ENCODE assay signal across 8 cellular contexts in the genomic region with DNA sequence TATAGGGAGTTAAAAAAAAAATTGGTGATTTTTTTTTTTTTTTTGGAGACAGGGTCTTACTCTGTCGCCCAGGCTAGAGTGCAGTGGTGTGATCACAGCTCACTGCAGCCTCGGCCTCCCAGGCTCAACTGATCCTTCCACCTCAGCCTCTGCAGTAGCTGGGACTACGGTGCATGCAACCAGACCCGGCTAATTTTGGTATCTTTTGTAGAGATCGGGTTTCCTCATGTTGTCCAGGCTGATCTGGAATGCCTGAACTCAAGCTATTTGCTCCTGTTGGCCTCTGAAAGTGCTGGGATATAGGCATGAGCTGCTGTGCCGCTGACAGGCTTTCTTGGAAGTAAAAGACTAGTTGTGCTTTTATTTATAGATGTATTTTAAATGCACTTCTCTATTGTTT. TPM values are rescaled to one million over a fixed set of nuclear protein-coding genes. Genes with fewer than 3 reads are reported as not detected.
DNase-seq lines count a peak whose midpoint lies in the region; ATAC-seq and TF ChIP-seq lines count a peak whose summit lies in the region.

No MANE protein-coding gene starts in this region.

- peaks cover 61% of the 10 kb centered on the region for H4K20me1 ChIP-seq in Karpas-422 (ENCODE audit: insufficient read depth, low read depth, low read length)

- peak overlapping the region; percentile 53 to 86 (median 74) for H3K4me3 Mint-ChIP-seq in CD4-positive, alpha-beta memory T cell
- H3K4me3 Mint-ChIP-seq in chondrocyte (ENCODE audit: unreplicated experiment) (peak overlapping the region; percentile 45), neural crest cell (peak overlapping the region; percentile 24)

- peaks cover 76% of the 10 kb centered on the region for H3K79me2 ChIP-seq in Karpas-422 (ENCODE audit: low read length)

- intact Hi-C loops in CD4-positive, alpha-beta memory T cell (cut with micrococcal nuclease) = no loop called here

- peak overlapping the region; percentile 12 for H3K4me2 ChIP-seq in Karpas-422 (ENCODE audit: low read depth, low read length, poor library complexity, severe bottlenecking)

- H3K27ac ChIP-seq in CD4-positive, alpha-beta memory T cell (ENCODE audit: low read depth, low read length) = peak overlapping the region; percentile 39
- 0 out of 2 replicates have a peak overlapping the region, but pooled peaks have one; percentile 18 for H3K27ac ChIP-seq in Karpas-422 (ENCODE audit: low read length)

- H3K27me3 Mint-ChIP-seq in CD4-positive, alpha-beta memory T cell = no peaks in the 10 kb centered on the region
- no peaks in the 10 kb centered on the region for H3K27me3 Mint-ChIP-seq in chondrocyte (ENCODE audit: low read depth)
- H3K27me3 Mint-ChIP-seq in neural crest cell (ENCODE audit: low read depth) = no peaks in the 10 kb centered on the region

- H3K27me3 ChIP-seq in CD4-positive, alpha-beta memory T cell (ENCODE audit: insufficient read depth, low read length) = no peaks in the 10 kb centered on the region
- no peaks in the 10 kb centered on the region for H3K27me3 ChIP-seq in Karpas-422 (ENCODE audit: low read length)

- no peak for ATAC-seq in GM21526 (IDR thresholded peaks at IDR 0.05; ENCODE audit: low FRiP score, unreplicated experiment)

- no peaks in the 10 kb centered on the region for H3K9me3 ChIP-seq in CD4-positive, alpha-beta memory T cell (ENCODE audit: control insufficient read depth in 1 of 2, low read length in 2 of 2)
- no peaks in the 10 kb centered on the region for H3K9me3 ChIP-seq in Karpas-422 (ENCODE audit: low read length)

- TF ChIP-seq CTCF in chondrocyte (IDR thresholded peaks at IDR 0.05) (no peak), neural crest cell (conservative IDR thresholded peaks at IDR 0.05) (no peak)

- H3K36me3 ChIP-seq in CD4-positive, alpha-beta memory T cell (ENCODE audit: insufficient read depth, low read length) = peaks cover 3% of the 10 kb centered on the region
- peaks cover 29% of the 10 kb centered on the region for H3K36me3 ChIP-seq in Karpas-422 (ENCODE audit: insufficient read depth, low read length)

- CTCF ChIA-PET in CD4-positive, alpha-beta memory T cell (lab: Charles Lee; ENCODE audit: partially characterized antibody) = interaction anchor here (1.0 to 7.3 kb wide), 5 partner anchors 13 to 46 kb away, joined by 3 to 79 read pairs (median 10); no protein-coding TSS in a partner anchor

- H3K4me1 Mint-ChIP-seq in CD4-positive, alpha-beta memory T cell = peaks cover 38 to 83% (median 58%) of the 10 kb centered on the region in 4 donors
- H3K4me1 Mint-ChIP-seq in chondrocyte (ENCODE audit: low read depth) = peaks cover 48% of the 10 kb centered on the region
- H3K4me1 Mint-ChIP-seq in neural crest cell = peaks cover 29% of the 10 kb centered on the region

- DNase-seq in CD4-positive, alpha-beta memory T cell = no peak
- no peak for DNase-seq in Karpas-422
- no peak for DNase-seq in chondrocyte (ENCODE audit: low spot score)
- DNase-seq in neural crest cell (ENCODE audit: low read depth, low spot score) = no peak
- no peak for DNase-seq in stimulated activated CD4-positive, alpha-beta T cell treated with anti-CD3 and anti-CD28 coated beads, Interleukin-12 subunit alpha, Interleukin-12 subunit beta, amount 100 ng/mL, for 4 hours
- DNase-seq in activated CD4-positive, CD25-positive, alpha-beta regulatory T cell treated with anti-CD3 and anti-CD28 coated beads, Interleukin-2, amount 50 U/mL, for 72 hours = no peak
- no peak for DNase-seq in GOT3 (lab: John Stamatoyannopoulos, UW)

- POLR2A ChIA-PET in CD4-positive, alpha-beta memory T cell (lab: Charles Lee; ENCODE audit: partially characterized antibody) = interaction anchor here (0.6 to 17.7 kb wide), 10 partner anchors 9 to 57 kb away, joined by 3 to 874 read pairs (median 5); no protein-coding TSS in a partner anchor

- no peak overlapping the region for H2AFZ ChIP-seq in Karpas-422 (ENCODE audit: low read length)

- H3K36me3 Mint-ChIP-seq in CD4-positive, alpha-beta memory T cell = peaks cover 28 to 59% of the 10 kb centered on the region in 2 donors
- H3K36me3 Mint-ChIP-seq in chondrocyte (ENCODE audit: low read depth) (no peaks in the 10 kb centered on the region), neural crest cell (ENCODE audit: low read depth) (peaks cover 6% of the 10 kb centered on the region)

- H3K27ac Mint-ChIP-seq in CD4-positive, alpha-beta memory T cell = peak overlapping the region; percentile 70 to 92 (median 88)
- H3K27ac Mint-ChIP-seq in chondrocyte (ENCODE audit: unreplicated experiment) = peak overlapping the region; percentile 69
- H3K27ac Mint-ChIP-seq in neural crest cell (ENCODE audit: unreplicated experiment) = no peak overlapping the region

- H3K9me3 Mint-ChIP-seq in CD4-positive, alpha-beta memory T cell = peaks cover 0 to 2% (median 0%) of the 10 kb centered on the region in 8 donors
- no peaks in the 10 kb centered on the region for H3K9me3 Mint-ChIP-seq in chondrocyte (ENCODE audit: low read depth)
- H3K9me3 Mint-ChIP-seq in neural crest cell = no peaks in the 10 kb centered on the region

- H3K4me1 ChIP-seq in CD4-positive, alpha-beta memory T cell (ENCODE audit: insufficient read depth, low read length) = peaks cover 73% of the 10 kb centered on the region
- H3K4me1 ChIP-seq in Karpas-422 (ENCODE audit: low read length) = peaks cover 42% of the 10 kb centered on the region

- H3K9me2 ChIP-seq in Karpas-422 (replicated peaks; ENCODE audit: insufficient read depth, low read length) = no peaks in the 10 kb centered on the region

- H3K9ac ChIP-seq in Karpas-422 (ENCODE audit: low read length) = no peak overlapping the region

- peak overlapping the region; percentile 13 to 47 for H3K4me3 ChIP-seq in CD4-positive, alpha-beta memory T cell (ENCODE audit: low read length in 2 of 2)
- no peak overlapping the region for H3K4me3 ChIP-seq in Karpas-422 (ENCODE audit: low read length)

RNA-seq across cellular contexts. Expression of a gene that starts 3.0 kb away (rescaled TPM):
- 100 to 1,000 TPM; 195 to 202 TPM for total RNA-seq in CD4-positive, alpha-beta memory T cell
- 100 to 1,000 TPM; 159 to 320 TPM for polyA plus RNA-seq in CD4-positive, alpha-beta memory T cell
- 120 and 223 TPM in 2 replicates for total RNA-seq in Karpas-422 (2014; rRNA removed; shearing (Covaris generic); ENCODE audit: low replicate concordance)
- total RNA-seq in chondrocyte (250 to 272 TPM (median 259 TPM) in 3 replicates), neural crest cell (192 and 198 TPM in 2 replicates)

RNA-seq across cellular contexts. Expression of a gene that starts 54.0 kb away (rescaled TPM):
- not detected for total RNA-seq in CD4-positive, alpha-beta memory T cell
- polyA plus RNA-seq in CD4-positive, alpha-beta memory T cell = not detected
- not detected in 2 replicates for total RNA-seq in Karpas-422 (2014; rRNA removed; shearing (Covaris generic); ENCODE audit: low replicate concordance)
- total RNA-seq in chondrocyte = not detected in 3 replicates
- not detected in 2 replicates for total RNA-seq in neural crest cell

Comparison
In these comparisons a context has a peak if more than half of its experiments do, and no peak if none do; other contexts are left out.
1. H3K4me3 Mint-ChIP-seq: peak in every context shown above with its lines; median percentile 74 in CD4-positive, alpha-beta memory T cell; 45 in chondrocyte; 24 in neural crest cell.